ENCODE assay signal across 1 cellular context in the genomic region with DNA sequence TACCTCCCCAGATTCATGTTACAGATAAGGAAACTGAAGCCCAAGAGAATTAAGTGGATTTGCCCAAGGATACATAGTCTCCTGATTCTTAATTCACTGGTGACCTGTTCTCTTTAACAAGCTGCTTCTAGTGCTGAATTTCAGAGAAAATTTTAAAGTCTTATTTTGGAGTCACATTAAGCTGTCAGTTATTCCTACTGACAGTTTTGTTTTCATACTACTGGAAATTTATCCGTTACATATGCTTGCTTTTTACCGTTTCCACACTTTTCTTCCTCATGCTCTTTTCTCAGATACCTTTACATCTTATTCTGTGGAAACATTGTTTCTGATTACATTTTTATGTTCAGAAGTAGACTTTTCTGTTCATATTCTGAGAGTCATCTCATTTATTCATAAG.
TF ChIP-seq lines count a peak whose summit lies in the region.

No MANE protein-coding gene starts in this region.

TF ChIP-seq in GM23338, 12 proteins besides CTCF, POLR2A, EP300 and RAD21 (continued from another document):
- TF ChIP-seq, protein P1, sequence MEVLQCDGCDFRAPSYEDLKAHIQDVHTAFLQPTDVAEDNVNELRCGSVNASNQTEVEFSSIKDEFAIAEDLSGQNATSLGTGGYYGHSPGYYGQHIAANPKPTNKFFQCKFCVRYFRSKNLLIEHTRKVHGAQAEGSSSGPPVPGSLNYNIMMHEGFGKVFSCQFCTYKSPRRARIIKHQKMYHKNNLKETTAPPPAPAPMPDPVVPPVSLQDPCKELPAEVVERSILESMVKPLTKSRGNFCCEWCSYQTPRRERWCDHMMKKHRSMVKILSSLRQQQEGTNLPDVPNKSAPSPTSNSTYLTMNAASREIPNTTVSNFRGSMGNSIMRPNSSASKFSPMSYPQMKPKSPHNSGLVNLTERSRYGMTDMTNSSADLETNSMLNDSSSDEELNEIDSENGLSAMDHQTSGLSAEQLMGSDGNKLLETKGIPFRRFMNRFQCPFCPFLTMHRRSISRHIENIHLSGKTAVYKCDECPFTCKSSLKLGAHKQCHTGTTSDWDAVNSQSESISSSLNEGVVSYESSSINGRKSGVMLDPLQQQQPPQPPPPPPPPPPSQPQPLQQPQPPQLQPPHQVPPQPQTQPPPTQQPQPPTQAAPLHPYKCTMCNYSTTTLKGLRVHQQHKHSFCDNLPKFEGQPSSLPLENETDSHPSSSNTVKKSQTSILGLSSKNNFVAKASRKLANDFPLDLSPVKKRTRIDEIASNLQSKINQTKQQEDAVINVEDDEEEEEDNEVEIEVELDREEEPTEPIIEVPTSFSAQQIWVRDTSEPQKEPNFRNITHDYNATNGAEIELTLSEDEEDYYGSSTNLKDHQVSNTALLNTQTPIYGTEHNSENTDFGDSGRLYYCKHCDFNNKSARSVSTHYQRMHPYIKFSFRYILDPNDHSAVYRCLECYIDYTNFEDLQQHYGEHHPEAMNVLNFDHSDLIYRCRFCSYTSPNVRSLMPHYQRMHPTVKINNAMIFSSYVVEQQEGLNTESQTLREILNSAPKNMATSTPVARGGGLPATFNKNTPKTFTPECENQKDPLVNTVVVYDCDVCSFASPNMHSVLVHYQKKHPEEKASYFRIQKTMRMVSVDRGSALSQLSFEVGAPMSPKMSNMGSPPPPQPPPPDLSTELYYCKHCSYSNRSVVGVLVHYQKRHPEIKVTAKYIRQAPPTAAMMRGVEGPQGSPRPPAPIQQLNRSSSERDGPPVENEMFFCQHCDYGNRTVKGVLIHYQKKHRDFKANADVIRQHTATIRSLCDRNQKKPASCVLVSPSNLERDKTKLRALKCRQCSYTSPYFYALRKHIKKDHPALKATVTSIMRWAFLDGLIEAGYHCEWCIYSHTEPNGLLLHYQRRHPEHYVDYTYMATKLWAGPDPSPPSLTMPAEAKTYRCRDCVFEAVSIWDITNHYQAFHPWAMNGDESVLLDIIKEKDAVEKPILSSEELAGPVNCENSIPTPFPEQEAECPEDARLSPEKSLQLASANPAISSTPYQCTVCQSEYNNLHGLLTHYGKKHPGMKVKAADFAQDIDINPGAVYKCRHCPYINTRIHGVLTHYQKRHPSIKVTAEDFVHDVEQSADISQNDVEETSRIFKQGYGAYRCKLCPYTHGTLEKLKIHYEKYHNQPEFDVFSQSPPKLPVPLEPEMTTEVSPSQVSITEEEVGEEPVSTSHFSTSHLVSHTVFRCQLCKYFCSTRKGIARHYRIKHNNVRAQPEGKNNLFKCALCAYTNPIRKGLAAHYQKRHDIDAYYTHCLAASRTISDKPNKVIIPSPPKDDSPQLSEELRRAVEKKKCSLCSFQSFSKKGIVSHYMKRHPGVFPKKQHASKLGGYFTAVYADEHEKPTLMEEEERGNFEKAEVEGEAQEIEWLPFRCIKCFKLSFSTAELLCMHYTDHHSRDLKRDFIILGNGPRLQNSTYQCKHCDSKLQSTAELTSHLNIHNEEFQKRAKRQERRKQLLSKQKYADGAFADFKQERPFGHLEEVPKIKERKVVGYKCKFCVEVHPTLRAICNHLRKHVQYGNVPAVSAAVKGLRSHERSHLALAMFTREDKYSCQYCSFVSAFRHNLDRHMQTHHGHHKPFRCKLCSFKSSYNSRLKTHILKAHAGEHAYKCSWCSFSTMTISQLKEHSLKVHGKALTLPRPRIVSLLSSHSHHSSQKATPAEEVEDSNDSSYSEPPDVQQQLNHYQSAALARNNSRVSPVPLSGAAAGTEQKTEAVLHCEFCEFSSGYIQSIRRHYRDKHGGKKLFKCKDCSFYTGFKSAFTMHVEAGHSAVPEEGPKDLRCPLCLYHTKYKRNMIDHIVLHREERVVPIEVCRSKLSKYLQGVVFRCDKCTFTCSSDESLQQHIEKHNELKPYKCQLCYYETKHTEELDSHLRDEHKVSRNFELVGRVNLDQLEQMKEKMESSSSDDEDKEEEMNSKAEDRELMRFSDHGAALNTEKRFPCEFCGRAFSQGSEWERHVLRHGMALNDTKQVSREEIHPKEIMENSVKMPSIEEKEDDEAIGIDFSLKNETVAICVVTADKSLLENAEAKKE (CRISPR knock-in tag; IDR thresholded peaks at IDR 0.05) = no peak
- TF ChIP-seq ZNF114 (CRISPR knock-in tag; IDR thresholded peaks at IDR 0.05) = no peak
- TF ChIP-seq NANOG (IDR thresholded peaks at IDR 0.05; ENCODE audit: borderline replicate concordance) = no peak
